14 cellular contexts compared by ENCODE assay signal in genomic region chr10:77195101-77195500, GRCh38.
DNase-seq lines count a peak whose midpoint lies in the region; ATAC-seq and TF ChIP-seq lines count a peak whose summit lies in the region.
"Had no signal": no experiment of that assay in that cellular context is flagged by ENCODE, and none has a peak within 500 bp of the region (broad histone marks: within the 10 kb centered on the region; RNA-seq: fewer than 3 reads in every experiment).

No MANE protein-coding gene starts in this region.

- H3K27ac ChIP-seq in testis (no peak overlapping the region), thyroid gland (no peak overlapping the region)
- H3K27ac ChIP-seq: left ventricle myocardium inferior had no signal

- TF ChIP-seq CTCF in foreskin fibroblast (IDR thresholded peaks at IDR 0.05; ENCODE audit: low read depth, low read length) (no peak), testis (IDR thresholded peaks at IDR 0.05) (no peak), thyroid gland (IDR thresholded peaks at IDR 0.05) (no peak)

- H3K4me2 ChIP-seq in skeletal muscle satellite cell (ENCODE audit: low read length), result peak overlapping the region; percentile 21

- H3K36me3 ChIP-seq in adipocyte (ENCODE audit: control insufficient read depth, insufficient read depth, low read length, severe bottlenecking) (no peaks in the 10 kb centered on the region), skeletal muscle satellite cell (ENCODE audit: insufficient read depth, low read length) (no peaks in the 10 kb centered on the region), testis (ENCODE audit: low read depth, missing control alignments) (no peaks in the 10 kb centered on the region), thyroid gland (no peaks in the 10 kb centered on the region)
- H3K36me3 ChIP-seq: left ventricle myocardium inferior had no signal

- H3K27me3 ChIP-seq in adipocyte (replicated peaks; ENCODE audit: control insufficient read depth, insufficient read depth, low read length) (no peaks in the 10 kb centered on the region), skeletal muscle satellite cell (ENCODE audit: control insufficient read depth, insufficient read depth, low read length) (no peaks in the 10 kb centered on the region), testis (no peaks in the 10 kb centered on the region), thyroid gland (no peaks in the 10 kb centered on the region)

- ATAC-seq in GM18861 (IDR thresholded peaks at IDR 0.05; ENCODE audit: unreplicated experiment) (no peak), GM18519 (IDR thresholded peaks at IDR 0.05; ENCODE audit: low FRiP score, unreplicated experiment) (no peak)
- ATAC-seq: activated T-cell treated with anti-CD3 and anti-CD28 coated beads, Interleukin-2, amount 50 U/mL, for 4 hours; sciatic nerve had no signal

- TF ChIP-seq POLR2A in testis (IDR thresholded peaks at IDR 0.05), result no peak
- TF ChIP-seq POLR2A in thyroid gland (IDR thresholded peaks at IDR 0.05), result no peak

- H3K9me3 ChIP-seq in adipocyte (ENCODE audit: control insufficient read depth, low read length), result no peaks in the 10 kb centered on the region
- H3K9me3 ChIP-seq in skeletal muscle satellite cell (replicated peaks; ENCODE audit: low read length), result no peaks in the 10 kb centered on the region
- no peaks in the 10 kb centered on the region for H3K9me3 ChIP-seq in testis
- H3K9me3 ChIP-seq in thyroid gland, result no peaks in the 10 kb centered on the region
- H3K9me3 ChIP-seq: left ventricle myocardium inferior had no signal

- WGBS in testis, 2 donors, result 61 to 64% methylated on average over 2 of the region's 2 CpGs
- WGBS in thyroid gland, 2 donors, result 67 to 75% methylated on average over 2 of the region's 2 CpGs

- peaks cover 3% of the 10 kb centered on the region for H3K4me1 ChIP-seq in adipocyte (ENCODE audit: control insufficient read depth, insufficient read depth, low read length)
- H3K4me1 ChIP-seq in skeletal muscle satellite cell (ENCODE audit: control insufficient read depth, insufficient read depth, low read length), result peaks cover 43% of the 10 kb centered on the region
- no peaks in the 10 kb centered on the region for H3K4me1 ChIP-seq in testis
- no peaks in the 10 kb centered on the region for H3K4me1 ChIP-seq in thyroid gland
- H3K4me1 ChIP-seq: left ventricle myocardium inferior had no signal

- intact Hi-C loops in testis (cut with DNase I; ENCODE audit: low total_unique reads) (no loop called here), thyroid gland (cut with DNase I) (no loop called here)

- H3K4me3 ChIP-seq in adipocyte (ENCODE audit: low read length), result no peak overlapping the region
- H3K4me3 ChIP-seq in foreskin fibroblast (ENCODE audit: low read depth in 1 of 2, low read length in 2 of 2), result no peak overlapping the region
- H3K4me3 ChIP-seq in skeletal muscle satellite cell (ENCODE audit: low read length), result no peak overlapping the region
- H3K4me3 ChIP-seq in testis, result no peak overlapping the region
- H3K4me3 ChIP-seq in thyroid gland (replicated peaks in 1 of 3), result no peak overlapping the region
- H3K4me3 ChIP-seq: left ventricle myocardium inferior had no signal

- peak; percentile 81 for DNase-seq in GM04504 (ENCODE audit: low read depth)
- DNase-seq in adipocyte (ENCODE audit: low read depth), result peak; percentile 78
- peak; percentile 89 to 90 for DNase-seq in foreskin fibroblast
- no peak for DNase-seq in testis
- DNase-seq in thyroid gland, result no peak
- DNase-seq: activated T-cell treated with anti-CD3 and anti-CD28 coated beads, Interleukin-2, amount 50 U/mL, for 4 hours; Calu3; effector CD4-positive, alpha-beta T cell; left ventricle myocardium inferior; MV-4-11 had no signal

- H3K9ac ChIP-seq in adipocyte (ENCODE audit: low read length) (no peak overlapping the region), skeletal muscle satellite cell (ENCODE audit: low read depth, low read length) (peak overlapping the region; percentile 44)

Comparison
In these comparisons a context has a peak if more than half of its experiments do, and no peak if none do; other contexts are left out.
1. DNase-seq: peak in GM04504 (single experiment), adipocyte (single experiment) and foreskin fibroblast (2 of 2); none in testis (single experiment) and thyroid gland (0 of 2).